ENCODE assay signal across 11 cellular contexts in the genomic region with DNA sequence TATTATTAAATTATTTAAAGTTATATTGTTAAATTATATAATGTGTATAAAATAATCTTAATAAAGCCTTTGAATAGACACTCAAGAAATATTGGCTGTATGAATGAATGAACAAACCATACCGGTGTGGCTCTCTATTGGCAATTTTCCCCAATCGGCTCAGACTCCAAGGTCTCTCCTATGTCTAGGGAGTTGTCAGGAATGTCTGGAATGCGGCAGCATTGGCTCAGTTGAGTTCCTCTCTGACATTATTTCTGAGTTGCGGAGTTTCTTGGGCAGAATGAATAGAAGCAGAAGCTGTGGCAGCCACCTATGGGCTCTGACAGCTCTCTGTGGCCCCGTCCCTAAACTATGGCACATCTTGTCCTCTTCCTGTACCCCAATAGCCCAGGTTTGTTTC.
DNase-seq lines count a peak whose midpoint lies in the region; ATAC-seq and TF ChIP-seq lines count a peak whose summit lies in the region.
"Had no signal": no experiment of that assay in that cellular context is flagged by ENCODE, and none has a peak within 500 bp of the region (broad histone marks: within the 10 kb centered on the region; RNA-seq: fewer than 3 reads in every experiment).

No MANE protein-coding gene starts in this region.

- H3K4me3 ChIP-seq in AG10803 (ENCODE audit: low read length) (no peak overlapping the region), PC-3 (ENCODE audit: low read length) (no peak overlapping the region), fibroblast of pulmonary artery (replicated peaks; ENCODE audit: low read depth, low read length) (no peak overlapping the region)

- H3K27ac ChIP-seq in PC-3 (ENCODE audit: low read length), result no peak overlapping the region

- no peaks in the 10 kb centered on the region for H3K9me2 ChIP-seq in PC-3 (replicated peaks; ENCODE audit: low read length)

- peaks cover 71% of the 10 kb centered on the region for H3K4me1 Mint-ChIP-seq in nephron progenitor cell

- BruUV-seq in PC-3 (replicated peaks; lab: Mats Ljungman, UMichigan), result no TSS peak

- no peaks in the 10 kb centered on the region for H3K27me3 Mint-ChIP-seq in nephron progenitor cell (ENCODE audit: low read depth, poor library complexity)

- no peaks in the 10 kb centered on the region for H4K20me1 ChIP-seq in PC-3 (ENCODE audit: low read length)

- no peaks in the 10 kb centered on the region for H3F3A ChIP-seq in PC-3 (ENCODE audit: low read length, unreplicated experiment)

- no peaks in the 10 kb centered on the region for H3K36me3 ChIP-seq in PC-3 (ENCODE audit: low read depth, low read length)

- H3K4me1 ChIP-seq in PC-3 (ENCODE audit: insufficient read depth, low read length), result peaks cover 7% of the 10 kb centered on the region

- CTCF ChIA-PET in PC-3 (lab: Charles Lee), result no interaction called here

- peak overlapping the region; percentile 65 for H3K4me2 ChIP-seq in PC-3 (ENCODE audit: low read length)

- no peak for TF ChIP-seq CTCF in AG10803 (conservative IDR thresholded peaks at IDR 0.05; ENCODE audit: low read length)
- TF ChIP-seq CTCF in PC-3 (conservative IDR thresholded peaks at IDR 0.05; ENCODE audit: low read depth, low read length), result no peak
- TF ChIP-seq CTCF in fibroblast of pulmonary artery (IDR thresholded peaks at IDR 0.05; ENCODE audit: low read length, missing control alignments), result no peak
- TF ChIP-seq CTCF in nephron progenitor cell (IDR thresholded peaks at IDR 0.05), result no peak

- no peaks in the 10 kb centered on the region for H3K9me3 ChIP-seq in PC-3 (ENCODE audit: low read length)

- no peak overlapping the region for H3K9ac ChIP-seq in PC-3 (ENCODE audit: low read length)

- H3K36me3 Mint-ChIP-seq in nephron progenitor cell (ENCODE audit: low read depth), result peaks cover 18% of the 10 kb centered on the region

- H3K4me3 Mint-ChIP-seq in nephron progenitor cell, result no peak overlapping the region
- H3K4me3 Mint-ChIP-seq: stimulated activated naive CD8-positive, alpha-beta T cell treated with anti-CD3 and anti-CD28 coated beads, Interleukin-15, Interleukin-2, amounts not matched to agents 100 ng/mL and 50 ng/mL, for 24 hours had no signal

- no peaks in the 10 kb centered on the region for H3K27me3 ChIP-seq in PC-3 (ENCODE audit: low read length)

- DNase-seq in AG10803 (ENCODE audit: low read depth) (peak; percentile 64), PC-3 (peak; percentile 80), fibroblast of pulmonary artery (ENCODE audit: low read depth) (peak; percentile 77), nephron progenitor cell (peak; percentile 48), NCI-H1694 (lab: John Stamatoyannopoulos, UW) (no peak)
- no peak for DNase-seq in stimulated activated CD4-positive, alpha-beta T cell treated with anti-CD3 and anti-CD28 coated beads, Interleukin-4, amount 100 ng/mL, for 24 hours
- DNase-seq in activated CD4-positive, CD25-positive, alpha-beta regulatory T cell treated with anti-CD3 and anti-CD28 coated beads, Interleukin-2, amount 50 U/mL, for 72 hours, result no peak
- DNase-seq: activated effector memory CD4-positive, alpha-beta T cell treated with anti-CD3 and anti-CD28 coated beads, Interleukin-2, amount 50 U/mL, for 16 hours; erythroblast had no signal

- intact Hi-C loops in PC-3 (cut with micrococcal nuclease), result no loop called here

- H3K27ac Mint-ChIP-seq in nephron progenitor cell, result no peak overlapping the region
- H3K27ac Mint-ChIP-seq: stimulated activated naive CD8-positive, alpha-beta T cell treated with anti-CD3 and anti-CD28 coated beads, Interleukin-15, Interleukin-2, amounts not matched to agents 100 ng/mL and 50 ng/mL, for 24 hours had no signal

- POLR2A ChIA-PET in PC-3 (lab: Charles Lee; ENCODE audit: unreplicated experiment), result no interaction called here

- H2AFZ ChIP-seq in PC-3 (ENCODE audit: low read length), result peak overlapping the region; percentile 69

- H3K9me3 Mint-ChIP-seq in nephron progenitor cell, result no peaks in the 10 kb centered on the region
- H3K9me3 Mint-ChIP-seq: stimulated activated naive CD8-positive, alpha-beta T cell treated with anti-CD3 and anti-CD28 coated beads, Interleukin-15, Interleukin-2, amounts not matched to agents 100 ng/mL and 50 ng/mL, for 24 hours had no signal

- ATAC-seq in PC-3, result peak; percentile 81
- no peak for ATAC-seq in HG02623 (IDR thresholded peaks at IDR 0.05; ENCODE audit: unreplicated experiment)

- no peaks in the 10 kb centered on the region for H3K79me2 ChIP-seq in PC-3 (ENCODE audit: low read length)

Comparison
In these comparisons a context has a peak if more than half of its experiments do, and no peak if none do; other contexts are left out.
1. DNase-seq: peak in AG10803 (single experiment), PC-3 (single experiment), fibroblast of pulmonary artery (single experiment) and nephron progenitor cell (single experiment); none in stimulated activated CD4-positive, alpha-beta T cell treated with anti-CD3 and anti-CD28 coated beads, Interleukin-4, amount 100 ng/mL, for 24 hours (single experiment), activated CD4-positive, CD25-positive, alpha-beta regulatory T cell treated with anti-CD3 and anti-CD28 coated beads, Interleukin-2, amount 50 U/mL, for 72 hours (single experiment) and NCI-H1694 (single experiment).